In the genomic region with DNA sequence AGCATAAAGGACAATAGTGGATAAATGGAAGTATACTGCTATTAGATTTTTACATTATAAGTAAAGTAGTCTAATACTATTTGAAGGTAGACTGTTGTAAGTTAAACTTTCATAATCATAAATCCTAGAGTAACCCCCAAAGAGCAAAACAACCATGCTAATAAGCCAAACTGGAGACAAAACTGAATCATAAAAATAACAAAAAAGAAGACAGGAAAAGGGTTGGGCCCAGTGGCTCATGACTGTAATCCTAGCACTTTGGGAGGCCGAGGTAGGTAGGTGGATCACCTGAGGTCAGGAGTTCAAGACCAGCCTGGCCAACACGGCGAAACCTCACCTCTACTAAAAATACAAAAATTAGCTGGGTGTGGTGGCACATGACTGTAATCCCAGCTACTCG, we compare ENCODE assay signal across 20 cellular contexts.
"Had no signal": no experiment of that assay in that cellular context is flagged by ENCODE, and none has a peak within 500 bp of the region (broad histone marks: within the 10 kb centered on the region; RNA-seq: fewer than 3 reads in every experiment).

No MANE protein-coding gene starts in this region.

- DNase-seq: activated B cell treated with CpG ODN at 0.5 μM for 24 hours; activated CD4-positive, alpha-beta T cell treated with anti-CD3 and anti-CD28 coated beads, Interleukin-2, amount 10 ng/mL, durations not matched to agents 24 days and 14 days; activated CD8-positive, alpha-beta memory T cell treated with anti-CD3 and anti-CD28 coated beads, Interleukin-2, amount 50 U/mL, for 4 hours; activated CD8-positive, alpha-beta T cell treated with anti-CD3 and anti-CD28 coated beads, Interleukin-2, amount 10 ng/mL, durations not matched to agents 7 days and 5 days; activated effector memory CD4-positive, alpha-beta T cell treated with anti-CD3 and anti-CD28 coated beads, Interleukin-2, amount 50 U/mL, for 16 hours; activated T-cell treated with anti-CD3 and anti-CD28 coated beads, Interleukin-2, amount 50 U/mL, for 48 hours; amygdala; effector CD4-positive, alpha-beta T cell; foreskin melanocyte; head of caudate nucleus; naive thymus-derived CD8-positive, alpha-beta T cell; stimulated activated naive CD8-positive, alpha-beta T cell treated with anti-CD3 and anti-CD28 coated beads, Interleukin-15, amount 100 ng/mL, for 72 hours; T-helper 2 cell; testis had no signal

- H3K4me2 ChIP-seq: smooth muscle cell had no signal

- H3K9me3 Mint-ChIP-seq: activated CD4-positive, alpha-beta T cell treated with anti-CD3 and anti-CD28 coated beads, Interleukin-2, amount 10 ng/mL, durations not matched to agents 24 days and 14 days; central memory CD8-positive, alpha-beta T cell; naive thymus-derived CD8-positive, alpha-beta T cell; stimulated activated naive CD8-positive, alpha-beta T cell treated with anti-CD3 and anti-CD28 coated beads, Interleukin-15, amount 100 ng/mL, for 72 hours had no signal

- H3K4me3 Mint-ChIP-seq: activated B cell treated with CpG ODN at 0.5 μM for 24 hours; activated CD4-positive, alpha-beta T cell treated with anti-CD3 and anti-CD28 coated beads, Interleukin-2, amount 10 ng/mL, durations not matched to agents 24 days and 14 days; activated CD8-positive, alpha-beta T cell treated with anti-CD3 and anti-CD28 coated beads, Interleukin-2, amount 10 ng/mL, durations not matched to agents 7 days and 5 days; activated naive CD8-positive, alpha-beta T cell; brain; central memory CD8-positive, alpha-beta T cell; stimulated activated naive CD8-positive, alpha-beta T cell treated with anti-CD3 and anti-CD28 coated beads, Interleukin-15, amount 100 ng/mL, for 72 hours had no signal

- FAIRE-seq: TTC549 had no signal

- H3K27ac ChIP-seq: testis had no signal

- H3K27me3 Mint-ChIP-seq: activated B cell treated with CpG ODN at 0.5 μM for 24 hours; activated CD4-positive, alpha-beta T cell treated with anti-CD3 and anti-CD28 coated beads, Interleukin-2, amount 10 ng/mL, durations not matched to agents 24 days and 14 days; activated naive CD8-positive, alpha-beta T cell; brain; central memory CD8-positive, alpha-beta T cell; naive thymus-derived CD8-positive, alpha-beta T cell; stimulated activated naive CD8-positive, alpha-beta T cell treated with anti-CD3 and anti-CD28 coated beads, Interleukin-15, amount 100 ng/mL, for 72 hours had no signal

- H3K4me3 ChIP-seq: coronary artery, smooth muscle cell, testis had no signal

- H3K27me3 ChIP-seq: testis had no signal

- H3K9me3 ChIP-seq: testis had no signal

- ATAC-seq: activated CD8-positive, alpha-beta T cell treated with anti-CD3 and anti-CD28 coated beads, Interleukin-2, amount 10 ng/mL, durations not matched to agents 7 days and 5 days; naive thymus-derived CD8-positive, alpha-beta T cell; stimulated activated naive CD8-positive, alpha-beta T cell treated with anti-CD3 and anti-CD28 coated beads, Interleukin-15, amount 100 ng/mL, for 72 hours had no signal

- H3K27ac Mint-ChIP-seq: activated B cell treated with CpG ODN at 0.5 μM for 24 hours; activated CD4-positive, alpha-beta T cell treated with anti-CD3 and anti-CD28 coated beads, Interleukin-2, amount 10 ng/mL, durations not matched to agents 24 days and 14 days; activated CD8-positive, alpha-beta T cell treated with anti-CD3 and anti-CD28 coated beads, Interleukin-2, amount 10 ng/mL, durations not matched to agents 7 days and 5 days; activated naive CD8-positive, alpha-beta T cell; brain; stimulated activated naive CD8-positive, alpha-beta T cell treated with anti-CD3 and anti-CD28 coated beads, Interleukin-15, amount 100 ng/mL, for 72 hours had no signal
